Comparison of ENCODE assay signal across 20 cellular contexts in the genomic region with DNA sequence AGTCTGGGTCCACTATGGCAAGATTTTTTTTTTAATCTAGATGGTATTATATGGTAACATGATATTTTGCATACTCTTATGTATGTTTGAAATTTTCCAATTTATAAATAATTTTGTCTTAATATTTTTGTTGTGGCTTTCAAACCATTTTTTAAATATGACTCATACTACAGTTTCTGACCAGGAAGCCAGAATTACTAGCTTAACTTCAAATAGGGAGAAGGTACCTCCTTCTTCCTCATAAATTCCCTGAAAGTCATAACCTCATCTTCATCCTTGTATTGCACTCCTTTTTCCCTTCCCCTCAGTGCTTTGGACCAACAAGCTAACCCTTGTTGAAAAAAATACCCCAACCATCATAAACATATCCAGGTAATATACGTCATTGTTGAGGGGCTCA. TPM values are rescaled to one million over a fixed set of nuclear protein-coding genes. Genes with fewer than 3 reads are reported as not detected.
"Had no signal": no experiment of that assay in that cellular context is flagged by ENCODE, and none has a peak within 500 bp of the region (broad histone marks: within the 10 kb centered on the region; RNA-seq: fewer than 3 reads in every experiment).

No MANE protein-coding gene starts in this region.

- FAIRE-seq: urothelium cell line had no signal

- H3K27me3 Mint-ChIP-seq: activated CD4-positive, alpha-beta memory T cell treated with anti-CD3 and anti-CD28 coated beads, Interleukin-2, amount 10 ng/mL, durations not matched to agents 7 days and 5 days; dendritic cell treated with granulocyte-macrophage colony-stimulating factor and Interleukin-4, amounts not matched to agents 40 ng/mL and 50 ng/mL, for 4 days; memory B cell; T-cell had no signal

- H3K9me3 Mint-ChIP-seq: activated CD4-positive, alpha-beta memory T cell treated with anti-CD3 and anti-CD28 coated beads, Interleukin-2, amount 10 ng/mL, durations not matched to agents 7 days and 5 days; dendritic cell treated with granulocyte-macrophage colony-stimulating factor and Interleukin-4, amounts not matched to agents 40 ng/mL and 50 ng/mL, for 4 days; endodermal cell; memory B cell; nephron progenitor cell; T-cell had no signal

- H3K4me1 ChIP-seq: left ventricle myocardium inferior had no signal

- H3K27me3 ChIP-seq: thyroid gland had no signal

- ATAC-seq: T-cell had no signal

- H3K4me3 Mint-ChIP-seq: activated CD4-positive, alpha-beta memory T cell treated with anti-CD3 and anti-CD28 coated beads, Interleukin-2, amount 10 ng/mL, durations not matched to agents 7 days and 5 days; dendritic cell treated with granulocyte-macrophage colony-stimulating factor and Interleukin-4, amounts not matched to agents 40 ng/mL and 50 ng/mL, for 4 days; endodermal cell; memory B cell; nephron progenitor cell had no signal

- H3K27ac Mint-ChIP-seq: activated CD4-positive, alpha-beta memory T cell treated with anti-CD3 and anti-CD28 coated beads, Interleukin-2, amount 10 ng/mL, durations not matched to agents 7 days and 5 days; dendritic cell treated with granulocyte-macrophage colony-stimulating factor and Interleukin-4, amounts not matched to agents 40 ng/mL and 50 ng/mL, for 4 days; endodermal cell; memory B cell; nephron progenitor cell had no signal

- DNase-seq: activated CD4-positive, alpha-beta memory T cell treated with anti-CD3 and anti-CD28 coated beads, Interleukin-2, amount 10 ng/mL, durations not matched to agents 7 days and 5 days; activated CD8-positive, alpha-beta memory T cell treated with anti-CD3 and anti-CD28 coated beads, Interleukin-2, amount 50 U/mL, for 48 hours; activated naive CD4-positive, alpha-beta T cell treated with Interleukin-2 at 50 U/mL for 16 hours; central memory CD4-positive, alpha-beta T cell; endodermal cell; head of caudate nucleus; islet precursor cell; left ventricle myocardium inferior; nephron progenitor cell; stimulated activated CD4-positive, alpha-beta T cell treated with anti-CD3 and anti-CD28 coated beads, Interleukin-15, amount 100 ng/mL, for 24 hours; stimulated activated CD4-positive, alpha-beta T cell treated with anti-CD3 and anti-CD28 coated beads, Interleukin-4, amount 100 ng/mL, for 4 hours; T-cell; thyroid gland had no signal

- H3K4me3 ChIP-seq: left ventricle myocardium inferior, thyroid gland had no signal

- H3K27ac ChIP-seq: left ventricle myocardium inferior, thyroid gland, VCaP had no signal

- H3K36me3 ChIP-seq: left ventricle myocardium inferior, thyroid gland had no signal

- H3K9me3 ChIP-seq: left ventricle myocardium inferior, thyroid gland had no signal

RNA-seq across cellular contexts. Expression of a gene that starts 58.7 kb away (rescaled TPM):
- total RNA-seq: endodermal cell, fibroblast of villous mesenchyme, left ventricle myocardium inferior, osteoblast, renal cortical epithelial cell had no signal
